Comparison of ENCODE assay signal across 8 cellular contexts in the genomic region with DNA sequence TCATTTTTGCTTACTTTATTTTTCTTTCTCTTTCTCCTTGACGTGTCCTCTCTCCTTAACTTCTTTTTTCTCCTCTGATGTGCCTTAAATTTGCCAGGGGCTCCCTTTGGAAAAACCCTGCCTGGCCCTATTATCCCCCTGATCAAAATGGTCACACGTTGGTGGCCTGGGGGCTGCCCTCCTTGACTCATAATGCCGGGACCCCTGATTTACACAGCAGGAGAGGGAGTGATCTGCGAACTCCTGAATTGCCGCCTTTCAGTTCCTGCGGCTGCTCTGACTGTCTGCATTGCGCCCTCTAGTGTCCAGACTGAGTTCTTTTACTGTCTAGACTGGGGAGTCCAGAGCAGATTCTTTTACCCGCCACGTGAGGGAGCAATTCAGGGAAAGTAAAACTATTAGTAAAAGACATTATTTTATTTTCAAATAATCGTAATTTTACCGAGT. TPM values are rescaled to one million over a fixed set of nuclear protein-coding genes. Genes with fewer than 3 reads are reported as not detected.
DNase-seq lines count a peak whose midpoint lies in the region; ATAC-seq and TF ChIP-seq lines count a peak whose summit lies in the region.

No MANE protein-coding gene starts in this region.

- peak; percentile 58 for ATAC-seq in GM19468 (IDR thresholded peaks at IDR 0.05; ENCODE audit: extremely low read depth, unreplicated experiment)
- peak; percentile 42 for ATAC-seq in activated CD8-positive, alpha-beta T cell treated with anti-CD3 and anti-CD28 coated beads for 36 hours
- peak; percentile 75 for ATAC-seq in effector memory CD8-positive, alpha-beta T cell (replicated peaks)

- CTCF ChIA-PET in activated CD8-positive, alpha-beta T cell treated with anti-CD3 and anti-CD28 coated beads for 36 hours (lab: Charles Lee), result interaction anchor here (0.6 to 5.0 kb wide), 16 partner anchors 10 to 195 kb away, joined by 3 to 87 read pairs (median 8); a partner anchor contains a TSS

- H3K4me1 Mint-ChIP-seq in activated CD8-positive, alpha-beta T cell treated with anti-CD3 and anti-CD28 coated beads for 36 hours (ENCODE audit: low read depth), result peaks cover 64% of the 10 kb centered on the region
- H3K4me1 Mint-ChIP-seq in effector memory CD8-positive, alpha-beta T cell (ENCODE audit: low read depth in 2 of 2), result peaks cover 49 to 80% of the 10 kb centered on the region in 2 donors
- H3K4me1 Mint-ChIP-seq in mesothelial cell of epicardium, result peaks cover 4% of the 10 kb centered on the region

- intact Hi-C loops in activated CD8-positive, alpha-beta T cell treated with anti-CD3 and anti-CD28 coated beads for 36 hours (cut with micrococcal nuclease), result loop anchor here (2.0 kb wide), 2 partner anchors 14 to 74 kb away; no protein-coding TSS in a partner anchor

- H3K27ac Mint-ChIP-seq in activated CD8-positive, alpha-beta T cell treated with anti-CD3 and anti-CD28 coated beads for 36 hours, result peak overlapping the region; percentile 96
- H3K27ac Mint-ChIP-seq in effector memory CD8-positive, alpha-beta T cell, result peak overlapping the region; percentile 89 to 95
- peak overlapping the region; percentile 3 for H3K27ac Mint-ChIP-seq in mesothelial cell of epicardium

- peaks cover 9% of the 10 kb centered on the region for H3K9me3 Mint-ChIP-seq in activated CD8-positive, alpha-beta T cell treated with anti-CD3 and anti-CD28 coated beads for 36 hours
- H3K9me3 Mint-ChIP-seq in effector memory CD8-positive, alpha-beta T cell, result no peaks in the 10 kb centered on the region
- H3K9me3 Mint-ChIP-seq in mesothelial cell of epicardium, result no peaks in the 10 kb centered on the region

- no peaks in the 10 kb centered on the region for H3K27me3 Mint-ChIP-seq in activated CD8-positive, alpha-beta T cell treated with anti-CD3 and anti-CD28 coated beads for 36 hours
- no peaks in the 10 kb centered on the region for H3K27me3 Mint-ChIP-seq in effector memory CD8-positive, alpha-beta T cell
- peaks cover 34% of the 10 kb centered on the region for H3K27me3 Mint-ChIP-seq in mesothelial cell of epicardium (ENCODE audit: low read depth)

- H3K27ac ChIP-seq in HL-60 (replicated peaks), result no peak overlapping the region

- H3K4me3 ChIP-seq in HL-60 (replicated peaks; ENCODE audit: insufficient read depth, low read length), result no peak overlapping the region

- no peaks in the 10 kb centered on the region for H3K27me3 ChIP-seq in HL-60 (ENCODE audit: insufficient read depth, poor library complexity, severe bottlenecking)

- TF ChIP-seq CTCF in HL-60 (IDR thresholded peaks at IDR 0.05; ENCODE audit: insufficient read depth, low read length), result peak; percentile 88
- TF ChIP-seq CTCF in activated CD8-positive, alpha-beta T cell treated with anti-CD3 and anti-CD28 coated beads for 36 hours (IDR thresholded peaks at IDR 0.05), result peak; percentile 99
- peak; percentile 85 for TF ChIP-seq CTCF in mesothelial cell of epicardium (IDR thresholded peaks at IDR 0.05; ENCODE audit: unreplicated experiment)

- peak overlapping the region; percentile 81 for H3K4me3 Mint-ChIP-seq in activated CD8-positive, alpha-beta T cell treated with anti-CD3 and anti-CD28 coated beads for 36 hours
- peak overlapping the region; percentile 93 to 96 for H3K4me3 Mint-ChIP-seq in effector memory CD8-positive, alpha-beta T cell
- H3K4me3 Mint-ChIP-seq in mesothelial cell of epicardium, result peak overlapping the region; percentile 47

- peaks cover 14% of the 10 kb centered on the region for H3K36me3 Mint-ChIP-seq in activated CD8-positive, alpha-beta T cell treated with anti-CD3 and anti-CD28 coated beads for 36 hours (ENCODE audit: low read depth)
- H3K36me3 Mint-ChIP-seq in effector memory CD8-positive, alpha-beta T cell (ENCODE audit: insufficient read depth), result peaks cover 4% of the 10 kb centered on the region
- H3K36me3 Mint-ChIP-seq in mesothelial cell of epicardium, result no peaks in the 10 kb centered on the region

- in situ Hi-C loops in Caki2 (cut with HindIII; ENCODE audit: low pct_unique_long_range_greater_than_20kb, low sequenced_read_pairs), result no loop called here

- POLR2A ChIA-PET in activated CD8-positive, alpha-beta T cell treated with anti-CD3 and anti-CD28 coated beads for 36 hours (lab: Charles Lee), result interaction anchor here (0.8 to 1.9 kb wide), 3 partner anchors 13 to 45 kb away, joined by 3 to 7 read pairs (median 5); a partner anchor contains a TSS

- DNase-seq in Caki2 (ENCODE audit: low read depth), result peak; percentile 50
- DNase-seq in HL-60 (ENCODE audit: low read depth in 1 of 2, low spot score in 1 of 2), result peak; percentile 70 to 90
- peak; percentile 76 for DNase-seq in NCI-H82 treated with DMSO at 0.1 percent for 48 hours (lab: John Stamatoyannopoulos, UW; ENCODE audit: unreplicated experiment)
- DNase-seq in activated CD8-positive, alpha-beta T cell treated with anti-CD3 and anti-CD28 coated beads for 36 hours, result peak; percentile 85
- peak; percentile 79 to 87 (median 80) for DNase-seq in effector memory CD8-positive, alpha-beta T cell
- peak; percentile 49 to 62 for DNase-seq in mesothelial cell of epicardium (ENCODE audit: low spot score in 2 of 2, unreplicated experiment in 2 of 2)
- peak; percentile 63 to 64 for DNase-seq in stimulated activated CD8-positive, alpha-beta memory T cell treated with anti-CD3 and anti-CD28 coated beads, Interleukin-4, amount 100 ng/mL, for 1 hour (ENCODE audit: low read depth in 2 of 2, low spot score in 1 of 2)

RNA-seq across cellular contexts. Expression of a gene that starts 44.8 kb away (rescaled TPM):
- not detected in 2 replicates for total RNA-seq in Caki2 (2014; rRNA removed; shearing (Covaris generic); ENCODE audit: low replicate concordance)
- 1,000 to 10,000 TPM; 1,751 to 1,779 TPM for total RNA-seq in activated CD8-positive, alpha-beta T cell treated with anti-CD3 and anti-CD28 coated beads for 36 hours
- not detected in 3 replicates for total RNA-seq in mesothelial cell of epicardium

Comparison
In these comparisons a context has a peak if more than half of its experiments do, and no peak if none do; other contexts are left out.
1. H3K27ac Mint-ChIP-seq: peak in every context shown above with its lines; median percentile 96 in activated CD8-positive, alpha-beta T cell treated with anti-CD3 and anti-CD28 coated beads for 36 hours; 92 in effector memory CD8-positive, alpha-beta T cell; 3 in mesothelial cell of epicardium.
2. RNA of a gene that starts 44.8 kb away (total RNA-seq): 1,751 to 1,779 TPM in activated CD8-positive, alpha-beta T cell treated with anti-CD3 and anti-CD28 coated beads for 36 hours; not detected in Caki2 and not detected in mesothelial cell of epicardium; every median in the first group is over 1,000 times any median in the second.
3. Peak in every context shown above with its lines, with median percentiles within 50 percentile points of each other: DNase-seq, ATAC-seq, CTCF ChIP-seq and H3K4me3 Mint-ChIP-seq.